Comparison of ENCODE assay signal across 14 cellular contexts in genomic region chr14:96811985-96812667, GRCh38.
DNase-seq lines count a peak whose midpoint lies in the region; ATAC-seq and FAIRE-seq lines count a peak whose summit lies in the region.
"Had no signal": no experiment of that assay in that cellular context is flagged by ENCODE, and none has a peak within 500 bp of the region (broad histone marks: within the 10 kb centered on the region; RNA-seq: fewer than 3 reads in every experiment).

No MANE protein-coding gene starts in this region.

- peak; percentile 56 for FAIRE-seq in GM19239 (lab: Jason Lieb, UNC)
- FAIRE-seq: colon had no signal

- peak overlapping the region in 7 of 11 experiments; percentile 6 to 50 (median 33); a peak in 14 of 22 replicates for H3K4me2 ChIP-seq in BLaER1 treated with 17β-estradiol and CSF1 and Interleukin-3, amounts not matched to agents 10 nM and 100 nM

- peaks cover 0 to 53% (median 7%) of the 10 kb centered on the region in 11 experiments; a peak in 11 of 22 replicates for H4K20me1 ChIP-seq in BLaER1 treated with 17β-estradiol and CSF1 and Interleukin-3, amounts not matched to agents 10 nM and 100 nM

- H3K4me1 ChIP-seq in BLaER1 treated with 17β-estradiol and CSF1 and Interleukin-3, amounts not matched to agents 10 nM and 100 nM, result peaks cover 0 to 23% (median 13%) of the 10 kb centered on the region in 10 experiments; a peak in 16 of 20 replicates
- H3K4me1 ChIP-seq: right lobe of liver, tibial nerve had no signal

- H3K4me3 ChIP-seq in BLaER1 treated with 17β-estradiol and CSF1 and Interleukin-3, amounts not matched to agents 10 nM and 100 nM, result no peak overlapping the region
- H3K4me3 ChIP-seq: right lobe of liver, tibial nerve had no signal

- H3K27me3 ChIP-seq in BLaER1 treated with 17β-estradiol and CSF1 and Interleukin-3, amounts not matched to agents 10 nM and 100 nM, result no peaks in the 10 kb centered on the region
- H3K27me3 ChIP-seq: right lobe of liver, tibial nerve had no signal

- ATAC-seq in HG02642 (IDR thresholded peaks at IDR 0.05; ENCODE audit: poor library complexity, unreplicated experiment), result peak; percentile 76
- peak; percentile 51 for ATAC-seq in HG03571 (IDR thresholded peaks at IDR 0.05; ENCODE audit: unreplicated experiment)
- no peak for ATAC-seq in stimulated activated naive CD8-positive, alpha-beta T cell treated with anti-CD3 and anti-CD28 coated beads, Interleukin-15, Interleukin-2, amounts not matched to agents 100 U/mL and 50 U/mL, for 24 hours
- ATAC-seq: activated CD4-positive, alpha-beta T cell treated with anti-CD3 and anti-CD28 coated beads for 36 hours; right lobe of liver had no signal

- H3K36me3 ChIP-seq in BLaER1 treated with 17β-estradiol and CSF1 and Interleukin-3, amounts not matched to agents 10 nM and 100 nM, result peaks cover 4 to 83% (median 48%) of the 10 kb centered on the region in 11 experiments; a peak in 19 of 22 replicates
- H3K36me3 ChIP-seq: right lobe of liver, tibial nerve had no signal

- peaks cover 0 to 47% (median 33%) of the 10 kb centered on the region in 11 experiments; a peak in 19 of 22 replicates for H3K9me3 ChIP-seq in BLaER1 treated with 17β-estradiol and CSF1 and Interleukin-3, amounts not matched to agents 10 nM and 100 nM (replicated peaks in 1 of 11)
- H3K9me3 ChIP-seq: right lobe of liver, tibial nerve had no signal

- peak overlapping the region in 3 of 11 experiments; percentile 3 to 25 (median 15); a peak in 3 of 22 replicates for H3K27ac ChIP-seq in BLaER1 treated with 17β-estradiol and CSF1 and Interleukin-3, amounts not matched to agents 10 nM and 100 nM
- H3K27ac ChIP-seq: right lobe of liver, tibial nerve had no signal

- no peak overlapping the region for H3K9ac ChIP-seq in BLaER1 treated with 17β-estradiol and CSF1 and Interleukin-3, amounts not matched to agents 10 nM and 100 nM

- no peak for DNase-seq in GM19239 (ENCODE audit: insufficient read length, low spot score)
- DNase-seq in middle frontal gyrus (ENCODE audit: extremely low spot score, low spot score), result no peak
- DNase-seq in stimulated activated naive CD8-positive, alpha-beta T cell treated with anti-CD3 and anti-CD28 coated beads, Interleukin-15, Interleukin-2, amounts not matched to agents 100 U/mL and 50 U/mL, for 24 hours, result no peak
- DNase-seq in NCI-H510A (lab: John Stamatoyannopoulos, UW), result no peak
- no peak for DNase-seq in stimulated activated CD4-positive, alpha-beta T cell treated with anti-CD3 and anti-CD28 coated beads, Interleukin-12 subunit alpha, Interleukin-12 subunit beta, amount 100 ng/mL, for 4 hours
- DNase-seq: activated CD4-positive, alpha-beta T cell treated with anti-CD3 and anti-CD28 coated beads for 36 hours; NCI-H1105; NCI-H69; right lobe of liver had no signal
